1 cellular context compared by ENCODE assay signal in genomic region chr17:76085731-76086366, GRCh38.
TF ChIP-seq lines count a peak whose summit lies in the region.

No MANE protein-coding gene starts in this region.

TF ChIP-seq in IMR-90, 13 proteins besides CTCF, POLR2A, EP300 and RAD21:
- no peak for TF ChIP-seq MAFK (IDR thresholded peaks at IDR 0.05; ENCODE audit: low read depth, low read length)
- TF ChIP-seq FOS (IDR thresholded peaks at IDR 0.05; ENCODE audit: low read depth, low read length), result no peak
- TF ChIP-seq MAZ (IDR thresholded peaks at IDR 0.05; ENCODE audit: borderline replicate concordance, low read depth, low read length), result no peak
- TF ChIP-seq RCOR1 (IDR thresholded peaks at IDR 0.05; ENCODE audit: insufficient replicate concordance, low read length), result no peak
- no peak for TF ChIP-seq SMC3 (IDR thresholded peaks at IDR 0.05; ENCODE audit: low read depth, low read length)
- TF ChIP-seq CHD1 (IDR thresholded peaks at IDR 0.05; ENCODE audit: low read depth, low read length), result no peak
- TF ChIP-seq USF2 (IDR thresholded peaks at IDR 0.05; ENCODE audit: low read depth, low read length), result no peak
- TF ChIP-seq NFE2L2 (IDR thresholded peaks at IDR 0.05; ENCODE audit: low read depth, low read length), result no peak
- no peak for TF ChIP-seq ELK1 (IDR thresholded peaks at IDR 0.05; ENCODE audit: borderline replicate concordance, low read depth, low read length)
- no peak for TF ChIP-seq RFX5 (IDR thresholded peaks at IDR 0.05; ENCODE audit: low read depth, low read length)
- no peak for TF ChIP-seq BHLHE40 (IDR thresholded peaks at IDR 0.05; ENCODE audit: low read depth, low read length)
- TF ChIP-seq CEBPB (IDR thresholded peaks at IDR 0.05; ENCODE audit: low read depth, low read length), result no peak
- TF ChIP-seq MXI1 (IDR thresholded peaks at IDR 0.05; ENCODE audit: borderline replicate concordance, low read depth, low read length), result no peak
TF ChIP-seq in IMR-90: peak in this region for 0.
